ENCODE assay signal across 1 cellular context in the genomic region with DNA sequence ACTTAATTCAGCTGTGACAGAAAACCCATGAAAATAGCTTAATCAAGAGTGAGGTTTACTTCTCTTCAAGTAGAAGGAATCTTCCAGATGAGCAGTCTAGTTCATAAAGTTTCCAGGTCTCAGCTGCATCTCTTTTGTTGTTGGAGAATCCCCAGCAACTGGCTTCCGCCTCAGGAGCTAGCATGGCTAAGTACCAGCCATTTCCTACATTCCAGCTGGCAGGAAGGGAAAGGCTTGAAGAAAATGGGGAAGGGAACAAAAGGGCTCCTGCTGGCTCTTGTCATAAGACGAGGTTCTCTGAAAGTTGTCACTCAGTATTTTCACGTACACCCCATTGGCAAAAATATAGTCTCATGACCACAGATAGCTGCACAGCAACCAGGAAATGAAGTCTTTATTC.
TF ChIP-seq lines count a peak whose summit lies in the region.

No MANE protein-coding gene starts in this region.

TF ChIP-seq in GM23338, 12 proteins besides CTCF, POLR2A, EP300 and RAD21 (continued from another document):
- TF ChIP-seq, protein P1, sequence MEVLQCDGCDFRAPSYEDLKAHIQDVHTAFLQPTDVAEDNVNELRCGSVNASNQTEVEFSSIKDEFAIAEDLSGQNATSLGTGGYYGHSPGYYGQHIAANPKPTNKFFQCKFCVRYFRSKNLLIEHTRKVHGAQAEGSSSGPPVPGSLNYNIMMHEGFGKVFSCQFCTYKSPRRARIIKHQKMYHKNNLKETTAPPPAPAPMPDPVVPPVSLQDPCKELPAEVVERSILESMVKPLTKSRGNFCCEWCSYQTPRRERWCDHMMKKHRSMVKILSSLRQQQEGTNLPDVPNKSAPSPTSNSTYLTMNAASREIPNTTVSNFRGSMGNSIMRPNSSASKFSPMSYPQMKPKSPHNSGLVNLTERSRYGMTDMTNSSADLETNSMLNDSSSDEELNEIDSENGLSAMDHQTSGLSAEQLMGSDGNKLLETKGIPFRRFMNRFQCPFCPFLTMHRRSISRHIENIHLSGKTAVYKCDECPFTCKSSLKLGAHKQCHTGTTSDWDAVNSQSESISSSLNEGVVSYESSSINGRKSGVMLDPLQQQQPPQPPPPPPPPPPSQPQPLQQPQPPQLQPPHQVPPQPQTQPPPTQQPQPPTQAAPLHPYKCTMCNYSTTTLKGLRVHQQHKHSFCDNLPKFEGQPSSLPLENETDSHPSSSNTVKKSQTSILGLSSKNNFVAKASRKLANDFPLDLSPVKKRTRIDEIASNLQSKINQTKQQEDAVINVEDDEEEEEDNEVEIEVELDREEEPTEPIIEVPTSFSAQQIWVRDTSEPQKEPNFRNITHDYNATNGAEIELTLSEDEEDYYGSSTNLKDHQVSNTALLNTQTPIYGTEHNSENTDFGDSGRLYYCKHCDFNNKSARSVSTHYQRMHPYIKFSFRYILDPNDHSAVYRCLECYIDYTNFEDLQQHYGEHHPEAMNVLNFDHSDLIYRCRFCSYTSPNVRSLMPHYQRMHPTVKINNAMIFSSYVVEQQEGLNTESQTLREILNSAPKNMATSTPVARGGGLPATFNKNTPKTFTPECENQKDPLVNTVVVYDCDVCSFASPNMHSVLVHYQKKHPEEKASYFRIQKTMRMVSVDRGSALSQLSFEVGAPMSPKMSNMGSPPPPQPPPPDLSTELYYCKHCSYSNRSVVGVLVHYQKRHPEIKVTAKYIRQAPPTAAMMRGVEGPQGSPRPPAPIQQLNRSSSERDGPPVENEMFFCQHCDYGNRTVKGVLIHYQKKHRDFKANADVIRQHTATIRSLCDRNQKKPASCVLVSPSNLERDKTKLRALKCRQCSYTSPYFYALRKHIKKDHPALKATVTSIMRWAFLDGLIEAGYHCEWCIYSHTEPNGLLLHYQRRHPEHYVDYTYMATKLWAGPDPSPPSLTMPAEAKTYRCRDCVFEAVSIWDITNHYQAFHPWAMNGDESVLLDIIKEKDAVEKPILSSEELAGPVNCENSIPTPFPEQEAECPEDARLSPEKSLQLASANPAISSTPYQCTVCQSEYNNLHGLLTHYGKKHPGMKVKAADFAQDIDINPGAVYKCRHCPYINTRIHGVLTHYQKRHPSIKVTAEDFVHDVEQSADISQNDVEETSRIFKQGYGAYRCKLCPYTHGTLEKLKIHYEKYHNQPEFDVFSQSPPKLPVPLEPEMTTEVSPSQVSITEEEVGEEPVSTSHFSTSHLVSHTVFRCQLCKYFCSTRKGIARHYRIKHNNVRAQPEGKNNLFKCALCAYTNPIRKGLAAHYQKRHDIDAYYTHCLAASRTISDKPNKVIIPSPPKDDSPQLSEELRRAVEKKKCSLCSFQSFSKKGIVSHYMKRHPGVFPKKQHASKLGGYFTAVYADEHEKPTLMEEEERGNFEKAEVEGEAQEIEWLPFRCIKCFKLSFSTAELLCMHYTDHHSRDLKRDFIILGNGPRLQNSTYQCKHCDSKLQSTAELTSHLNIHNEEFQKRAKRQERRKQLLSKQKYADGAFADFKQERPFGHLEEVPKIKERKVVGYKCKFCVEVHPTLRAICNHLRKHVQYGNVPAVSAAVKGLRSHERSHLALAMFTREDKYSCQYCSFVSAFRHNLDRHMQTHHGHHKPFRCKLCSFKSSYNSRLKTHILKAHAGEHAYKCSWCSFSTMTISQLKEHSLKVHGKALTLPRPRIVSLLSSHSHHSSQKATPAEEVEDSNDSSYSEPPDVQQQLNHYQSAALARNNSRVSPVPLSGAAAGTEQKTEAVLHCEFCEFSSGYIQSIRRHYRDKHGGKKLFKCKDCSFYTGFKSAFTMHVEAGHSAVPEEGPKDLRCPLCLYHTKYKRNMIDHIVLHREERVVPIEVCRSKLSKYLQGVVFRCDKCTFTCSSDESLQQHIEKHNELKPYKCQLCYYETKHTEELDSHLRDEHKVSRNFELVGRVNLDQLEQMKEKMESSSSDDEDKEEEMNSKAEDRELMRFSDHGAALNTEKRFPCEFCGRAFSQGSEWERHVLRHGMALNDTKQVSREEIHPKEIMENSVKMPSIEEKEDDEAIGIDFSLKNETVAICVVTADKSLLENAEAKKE (CRISPR knock-in tag; IDR thresholded peaks at IDR 0.05), result no peak
- TF ChIP-seq, protein P2, sequence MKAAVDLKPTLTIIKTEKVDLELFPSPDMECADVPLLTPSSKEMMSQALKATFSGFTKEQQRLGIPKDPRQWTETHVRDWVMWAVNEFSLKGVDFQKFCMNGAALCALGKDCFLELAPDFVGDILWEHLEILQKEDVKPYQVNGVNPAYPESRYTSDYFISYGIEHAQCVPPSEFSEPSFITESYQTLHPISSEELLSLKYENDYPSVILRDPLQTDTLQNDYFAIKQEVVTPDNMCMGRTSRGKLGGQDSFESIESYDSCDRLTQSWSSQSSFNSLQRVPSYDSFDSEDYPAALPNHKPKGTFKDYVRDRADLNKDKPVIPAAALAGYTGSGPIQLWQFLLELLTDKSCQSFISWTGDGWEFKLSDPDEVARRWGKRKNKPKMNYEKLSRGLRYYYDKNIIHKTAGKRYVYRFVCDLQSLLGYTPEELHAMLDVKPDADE (IDR thresholded peaks at IDR 0.05), result no peak
